In genomic region chr4:109359040-109359646, GRCh38 we compare ENCODE assay signal across 11 cellular contexts. TPM values are rescaled to one million over a fixed set of nuclear protein-coding genes. Genes with fewer than 3 reads are reported as not detected.
DNase-seq lines count a peak whose midpoint lies in the region; ATAC-seq and TF ChIP-seq lines count a peak whose summit lies in the region.
"Had no signal": no experiment of that assay in that cellular context is flagged by ENCODE, and none has a peak within 500 bp of the region (broad histone marks: within the 10 kb centered on the region; RNA-seq: fewer than 3 reads in every experiment).

No MANE protein-coding gene starts in this region.

- intact Hi-C loops in activated T-helper 2 cell treated with anti-CD3 and anti-CD28 coated beads, Interferon-gamma antibody, Interleukin-2, Interleukin-4, amounts not matched to agents 10 μg/mL and 5 μg/mL and 100 μg/mL, durations not matched to agents 14 hours and 24 hours and 36 hours (cut with micrococcal nuclease): loop anchor here (2.0 to 5.0 kb wide), 3 partner anchors 57 to 508 kb away; partner anchors contain the start of gene COL25A1

- H3K27ac Mint-ChIP-seq in activated T-helper 2 cell treated with anti-CD3 and anti-CD28 coated beads, Interferon-gamma antibody, Interleukin-2, Interleukin-4, amounts not matched to agents 10 μg/mL and 5 μg/mL and 100 μg/mL, durations not matched to agents 14 hours and 24 hours and 36 hours: peak overlapping the region; percentile 80
- peak overlapping the region in 1 of 2 donors; percentile 40 for H3K27ac Mint-ChIP-seq in stimulated activated naive CD8-positive, alpha-beta T cell treated with anti-CD3 and anti-CD28 coated beads, Interleukin-15, amount 100 ng/mL, for 72 hours
- no peak overlapping the region for H3K27ac Mint-ChIP-seq in endodermal cell

- peaks cover 37% of the 10 kb centered on the region for H3K4me1 Mint-ChIP-seq in activated T-helper 2 cell treated with anti-CD3 and anti-CD28 coated beads, Interferon-gamma antibody, Interleukin-2, Interleukin-4, amounts not matched to agents 10 μg/mL and 5 μg/mL and 100 μg/mL, durations not matched to agents 14 hours and 24 hours and 36 hours (ENCODE audit: low read depth)
- peaks cover 41% of the 10 kb centered on the region for H3K4me1 Mint-ChIP-seq in stimulated activated naive CD8-positive, alpha-beta T cell treated with anti-CD3 and anti-CD28 coated beads, Interleukin-15, amount 100 ng/mL, for 72 hours
- H3K4me1 Mint-ChIP-seq in endodermal cell: no peaks in the 10 kb centered on the region

- H3K9me3 ChIP-seq in endodermal cell (ENCODE audit: control insufficient read depth, low read length): no peaks in the 10 kb centered on the region
- H3K9me3 ChIP-seq: thoracic aorta had no signal

- no peak overlapping the region for H3K27ac ChIP-seq in endodermal cell (ENCODE audit: low read depth, low read length)
- H3K27ac ChIP-seq: thoracic aorta had no signal

- no peaks in the 10 kb centered on the region for H3K9me3 Mint-ChIP-seq in activated T-helper 2 cell treated with anti-CD3 and anti-CD28 coated beads, Interferon-gamma antibody, Interleukin-2, Interleukin-4, amounts not matched to agents 10 μg/mL and 5 μg/mL and 100 μg/mL, durations not matched to agents 14 hours and 24 hours and 36 hours
- no peaks in the 10 kb centered on the region for H3K9me3 Mint-ChIP-seq in stimulated activated naive CD8-positive, alpha-beta T cell treated with anti-CD3 and anti-CD28 coated beads, Interleukin-15, amount 100 ng/mL, for 72 hours
- H3K9me3 Mint-ChIP-seq in endodermal cell: no peaks in the 10 kb centered on the region

- no peak overlapping the region for H3K4me3 ChIP-seq in endodermal cell (ENCODE audit: low read length)
- H3K4me3 ChIP-seq: thoracic aorta had no signal

- DNase-seq in stimulated activated CD4-positive, alpha-beta T cell treated with anti-CD3 and anti-CD28 coated beads, Interleukin-15, amount 100 ng/mL, for 24 hours: peak; percentile 7
- DNase-seq in stimulated activated CD4-positive, alpha-beta T cell treated with anti-CD3 and anti-CD28 coated beads, Interleukin-2, amount 100 ng/mL, for 48 hours: no peak
- DNase-seq in activated T-helper 2 cell treated with anti-CD3 and anti-CD28 coated beads, Interferon-gamma antibody, Interleukin-2, Interleukin-4, amounts not matched to agents 10 μg/mL and 5 μg/mL and 100 μg/mL, durations not matched to agents 14 hours and 24 hours and 36 hours (ENCODE audit: low spot score): peak; percentile 52
- DNase-seq in stimulated activated naive CD8-positive, alpha-beta T cell treated with anti-CD3 and anti-CD28 coated beads, Interleukin-15, amount 100 ng/mL, for 72 hours: peak; percentile 17 to 41
- DNase-seq in endodermal cell (no peak), mucosa of gallbladder (ENCODE audit: low spot score) (no peak)
- DNase-seq: NCI-H1092 treated with DMSO at 0.1 percent for 48 hours had no signal

- H3K27me3 ChIP-seq in endodermal cell (ENCODE audit: control insufficient read depth, insufficient read depth, low read length, poor library complexity, severe bottlenecking): no peaks in the 10 kb centered on the region

- WGBS in endodermal cell (ENCODE audit: insufficient coverage in 1 of 2, insufficient read length in 1 of 2), 2 experiments: 89 to 93% methylated on average over 3 of the region's 3 CpGs

- peaks cover 9% of the 10 kb centered on the region for H3K36me3 Mint-ChIP-seq in activated T-helper 2 cell treated with anti-CD3 and anti-CD28 coated beads, Interferon-gamma antibody, Interleukin-2, Interleukin-4, amounts not matched to agents 10 μg/mL and 5 μg/mL and 100 μg/mL, durations not matched to agents 14 hours and 24 hours and 36 hours (ENCODE audit: low read depth)
- H3K36me3 Mint-ChIP-seq in endodermal cell (ENCODE audit: low read depth): no peaks in the 10 kb centered on the region

- H3K4me3 Mint-ChIP-seq in activated T-helper 2 cell treated with anti-CD3 and anti-CD28 coated beads, Interferon-gamma antibody, Interleukin-2, Interleukin-4, amounts not matched to agents 10 μg/mL and 5 μg/mL and 100 μg/mL, durations not matched to agents 14 hours and 24 hours and 36 hours (ENCODE audit: low read depth): peak overlapping the region; percentile 14
- H3K4me3 Mint-ChIP-seq in stimulated activated naive CD8-positive, alpha-beta T cell treated with anti-CD3 and anti-CD28 coated beads, Interleukin-15, amount 100 ng/mL, for 72 hours: peak overlapping the region; percentile 34 to 50
- no peak overlapping the region for H3K4me3 Mint-ChIP-seq in endodermal cell

- no peak overlapping the region for H3K9ac ChIP-seq in endodermal cell (ENCODE audit: extremely low read depth, low read length, poor library complexity, severe bottlenecking)

- ATAC-seq in HG03139 (IDR thresholded peaks at IDR 0.05; ENCODE audit: unreplicated experiment) (peak; percentile 83), HG02970 (IDR thresholded peaks at IDR 0.05; ENCODE audit: low FRiP score, unreplicated experiment) (no peak)
- peak; percentile 95 for ATAC-seq in stimulated activated naive CD8-positive, alpha-beta T cell treated with anti-CD3 and anti-CD28 coated beads, Interleukin-15, amount 100 ng/mL, for 72 hours

- H3K27me3 Mint-ChIP-seq in activated T-helper 2 cell treated with anti-CD3 and anti-CD28 coated beads, Interferon-gamma antibody, Interleukin-2, Interleukin-4, amounts not matched to agents 10 μg/mL and 5 μg/mL and 100 μg/mL, durations not matched to agents 14 hours and 24 hours and 36 hours (ENCODE audit: low read depth): peaks cover 31% of the 10 kb centered on the region
- peaks cover 55% of the 10 kb centered on the region for H3K27me3 Mint-ChIP-seq in stimulated activated naive CD8-positive, alpha-beta T cell treated with anti-CD3 and anti-CD28 coated beads, Interleukin-15, amount 100 ng/mL, for 72 hours
- no peaks in the 10 kb centered on the region for H3K27me3 Mint-ChIP-seq in endodermal cell (ENCODE audit: insufficient read depth)

- H3K36me3 ChIP-seq in endodermal cell (ENCODE audit: control insufficient read depth, insufficient read depth, low read length): no peaks in the 10 kb centered on the region
- H3K36me3 ChIP-seq: thoracic aorta had no signal

- TF ChIP-seq CTCF in endodermal cell (conservative IDR thresholded peaks at IDR 0.05): no peak

- no peaks in the 10 kb centered on the region for H3K4me1 ChIP-seq in endodermal cell (ENCODE audit: control insufficient read depth, insufficient read depth, low read length)

RNA-seq across cellular contexts. Expression of gene COL25A1, which starts 56.7 kb away (rescaled TPM):
- 0.07 TPM in 1 of 2 replicates, not detected in the other for total RNA-seq in activated T-helper 2 cell treated with anti-CD3 and anti-CD28 coated beads, Interferon-gamma antibody, Interleukin-2, Interleukin-4, amounts not matched to agents 10 μg/mL and 5 μg/mL and 100 μg/mL, durations not matched to agents 14 hours and 24 hours and 36 hours
- 1 to 10 TPM; 4.0 to 6.2 TPM for total RNA-seq in endodermal cell
- 4.5 TPM for polyA plus RNA-seq in endodermal cell (2013, experiment 1 of 2)
- polyA plus RNA-seq in endodermal cell (2013, experiment 2 of 2): 6.3 TPM
- 0.55 TPM for total RNA-seq in mucosa of gallbladder
- total RNA-seq: RPMI7951 had no signal

Comparison
In these comparisons a context has a peak if more than half of its experiments do, and no peak if none do; other contexts are left out.
1. DNase-seq: peak in stimulated activated CD4-positive, alpha-beta T cell treated with anti-CD3 and anti-CD28 coated beads, Interleukin-15, amount 100 ng/mL, for 24 hours (single experiment), activated T-helper 2 cell treated with anti-CD3 and anti-CD28 coated beads, Interferon-gamma antibody, Interleukin-2, Interleukin-4, amounts not matched to agents 10 μg/mL and 5 μg/mL and 100 μg/mL, durations not matched to agents 14 hours and 24 hours and 36 hours (single experiment) and stimulated activated naive CD8-positive, alpha-beta T cell treated with anti-CD3 and anti-CD28 coated beads, Interleukin-15, amount 100 ng/mL, for 72 hours (2 of 2); none in stimulated activated CD4-positive, alpha-beta T cell treated with anti-CD3 and anti-CD28 coated beads, Interleukin-2, amount 100 ng/mL, for 48 hours (0 of 2), endodermal cell (single experiment) and mucosa of gallbladder (single experiment).